In the genomic region with DNA sequence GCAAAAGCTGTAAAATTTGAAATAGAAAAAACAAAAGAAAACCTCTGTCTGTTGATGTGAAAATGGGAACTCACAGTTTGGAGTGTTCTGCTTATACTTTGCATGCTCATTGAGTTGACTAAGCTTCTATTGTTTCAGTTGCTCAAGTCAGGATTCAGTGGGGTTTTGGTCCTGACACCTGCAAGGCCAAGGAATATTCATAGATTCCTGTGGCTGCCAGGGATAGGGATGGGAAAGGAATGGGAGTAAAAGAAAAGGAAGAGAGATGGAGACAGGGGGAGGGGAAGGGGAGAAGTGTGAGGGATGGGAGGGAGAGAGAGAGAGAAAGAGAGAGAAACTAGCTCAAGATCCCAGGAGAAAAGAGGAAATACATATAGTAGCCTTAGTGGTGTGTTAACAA, we compare ENCODE assay signal across 19 cellular contexts.
"Had no signal": no experiment of that assay in that cellular context is flagged by ENCODE, and none has a peak within 500 bp of the region (broad histone marks: within the 10 kb centered on the region; RNA-seq: fewer than 3 reads in every experiment).

No MANE protein-coding gene starts in this region.

- H3K27ac Mint-ChIP-seq: activated CD4-positive, alpha-beta T cell treated with anti-CD3 and anti-CD28 coated beads, Interleukin-2, amount 10 ng/mL, durations not matched to agents 7 days and 5 days; activated naive CD4-positive, alpha-beta T cell treated with anti-CD3 and anti-CD28 coated beads for 36 hours; naive thymus-derived CD4-positive, alpha-beta T cell; T-cell had no signal

- ATAC-seq: activated T-cell treated with anti-CD3 and anti-CD28 coated beads, Interleukin-2, amount 50 U/mL, for 4 hours; body of pancreas; left ventricle myocardium superior; naive thymus-derived CD4-positive, alpha-beta T cell; pancreas; stimulated activated naive CD8-positive, alpha-beta T cell treated with anti-CD3 and anti-CD28 coated beads, Interleukin-15, Interleukin-2, amounts not matched to agents 100 U/mL and 50 U/mL, for 24 hours; T-cell had no signal

- H3K27ac ChIP-seq: body of pancreas, hepatocyte, pancreas, uterus had no signal

- H3K36me3 Mint-ChIP-seq: naive thymus-derived CD4-positive, alpha-beta T cell; T-cell had no signal

- H3K36me3 ChIP-seq: pancreas, tibial nerve, uterus had no signal

- DNase-seq: activated CD4-positive, alpha-beta T cell treated with anti-CD3 and anti-CD28 coated beads, Interleukin-2, amount 10 ng/mL, durations not matched to agents 7 days and 5 days; activated CD8-positive, alpha-beta memory T cell treated with anti-CD3 and anti-CD28 coated beads, Interleukin-2, amount 50 U/mL, for 4 hours; activated naive CD4-positive, alpha-beta T cell treated with anti-CD3 and anti-CD28 coated beads for 36 hours; activated T-cell treated with anti-CD3 and anti-CD28 coated beads, Interleukin-2, amount 50 U/mL, for 4 hours; body of pancreas; dermis blood vessel endothelial cell; effector memory CD4-positive, alpha-beta T cell; foreskin fibroblast; left ventricle myocardium superior; mesenchymal stem cell; naive thymus-derived CD4-positive, alpha-beta T cell; pancreas; stimulated activated CD4-positive, alpha-beta T cell treated with anti-CD3 and anti-CD28 coated beads, Interleukin-2, amount 100 ng/mL, for 24 hours; stimulated activated naive CD8-positive, alpha-beta T cell treated with anti-CD3 and anti-CD28 coated beads, Interleukin-15, Interleukin-2, amounts not matched to agents 100 U/mL and 50 U/mL, for 24 hours; T-cell; T-helper 9 cell; uterus had no signal

- H3K27me3 ChIP-seq: body of pancreas, hepatocyte, pancreas, tibial nerve, uterus had no signal

- H2AFZ ChIP-seq: hepatocyte had no signal

- H3K4me3 Mint-ChIP-seq: activated CD4-positive, alpha-beta T cell treated with anti-CD3 and anti-CD28 coated beads, Interleukin-2, amount 10 ng/mL, durations not matched to agents 7 days and 5 days; activated naive CD4-positive, alpha-beta T cell treated with anti-CD3 and anti-CD28 coated beads for 36 hours; activated T-cell treated with anti-CD3 and anti-CD28 coated beads, Interleukin-2, amount 50 U/mL, for 4 hours; naive thymus-derived CD4-positive, alpha-beta T cell; T-cell had no signal

- H3K27me3 Mint-ChIP-seq: activated CD4-positive, alpha-beta T cell treated with anti-CD3 and anti-CD28 coated beads, Interleukin-2, amount 10 ng/mL, durations not matched to agents 7 days and 5 days had no signal

- H3K9me3 Mint-ChIP-seq: activated CD4-positive, alpha-beta T cell treated with anti-CD3 and anti-CD28 coated beads, Interleukin-2, amount 10 ng/mL, durations not matched to agents 7 days and 5 days; activated naive CD4-positive, alpha-beta T cell treated with anti-CD3 and anti-CD28 coated beads for 36 hours; activated T-cell treated with anti-CD3 and anti-CD28 coated beads, Interleukin-2, amount 50 U/mL, for 4 hours; naive thymus-derived CD4-positive, alpha-beta T cell; T-cell had no signal

- H3K9me3 ChIP-seq: body of pancreas, pancreas, tibial nerve, uterus had no signal

- H3K4me2 ChIP-seq: hepatocyte had no signal

- H3K4me1 Mint-ChIP-seq: activated CD4-positive, alpha-beta T cell treated with anti-CD3 and anti-CD28 coated beads, Interleukin-2, amount 10 ng/mL, durations not matched to agents 7 days and 5 days; naive thymus-derived CD4-positive, alpha-beta T cell; T-cell had no signal

- H3K4me3 ChIP-seq: body of pancreas, hepatocyte, pancreas, tibial nerve, uterus had no signal

- H3K4me1 ChIP-seq: uterus had no signal
